In the genomic region with DNA sequence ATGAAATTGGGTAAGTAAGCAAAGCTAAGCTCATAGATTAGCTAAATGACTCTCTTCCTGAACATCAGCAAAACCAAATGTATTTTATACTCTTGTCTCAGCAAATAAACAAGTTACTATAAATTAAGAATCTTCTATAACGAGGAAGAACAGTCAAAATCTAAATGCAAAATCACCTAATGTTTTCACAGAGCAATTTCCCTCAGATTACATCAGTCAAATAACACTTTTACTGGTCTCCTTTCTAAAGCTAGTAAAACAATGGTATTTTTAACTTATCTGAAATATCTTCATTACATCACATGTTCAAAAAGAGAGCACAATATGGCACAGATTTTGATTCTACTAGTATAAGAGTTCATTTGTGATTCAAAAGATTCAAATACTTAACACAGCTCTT, we compare ENCODE assay signal across 22 cellular contexts. TPM values are rescaled to one million over a fixed set of nuclear protein-coding genes. Genes with fewer than 3 reads are reported as not detected.
DNase-seq lines count a peak whose midpoint lies in the region; TF ChIP-seq lines count a peak whose summit lies in the region.
"Had no signal": no experiment of that assay in that cellular context is flagged by ENCODE, and none has a peak within 500 bp of the region (broad histone marks: within the 10 kb centered on the region; RNA-seq: fewer than 3 reads in every experiment).

No MANE protein-coding gene starts in this region.

- DNase-seq in EH (ENCODE audit: low read depth) (peak; percentile 12), fibroblast of the aortic adventitia (ENCODE audit: low read depth) (peak; percentile 51), SKM-1 (lab: John Stamatoyannopoulos, UW; ENCODE audit: unreplicated experiment) (no peak), glomerular visceral epithelial cell (ENCODE audit: extremely low spot score) (no peak), foreskin melanocyte (no peak)
- DNase-seq: 8988T; Calu3; CD8-positive, alpha-beta T cell; DMS79 treated with DMSO at 0.1 percent for 48 hours; EL; HCEC 1CT; HFFc6 had no signal

- peak overlapping the region in 3 of 5 experiments; percentile 3 to 30 (median 23) for H3K27ac Mint-ChIP-seq in brain
- H3K27ac Mint-ChIP-seq: CD14-positive monocyte; CD8-positive, alpha-beta T cell; GM23338; HFFc6; IgD-negative memory B cell had no signal

- H3K4me1 ChIP-seq in HEK293 (ENCODE audit: control insufficient read depth, insufficient read depth, low read length), result no peaks in the 10 kb centered on the region
- H3K4me1 ChIP-seq: BLaER1 had no signal

- no peaks in the 10 kb centered on the region for H3K9me3 ChIP-seq in HEK293 (ENCODE audit: control insufficient read depth, insufficient read depth, low read depth, low read length)

- no peak overlapping the region for H3K4me3 ChIP-seq in HEK293 (ENCODE audit: low read depth, low read length)
- H3K4me3 ChIP-seq in fibroblast of the aortic adventitia (ENCODE audit: low read depth, low read length), result no peak overlapping the region
- H3K4me3 ChIP-seq: BLaER1, GM23338 had no signal

- peak overlapping the region in 1 of 5 experiments; percentile 6 for H3K4me3 Mint-ChIP-seq in brain
- H3K4me3 Mint-ChIP-seq: CD14-positive monocyte; CD8-positive, alpha-beta T cell; GM23338; HFFc6; IgD-negative memory B cell had no signal

- TF ChIP-seq CTCF in HEK293 (tag by site-specific recombination; IDR thresholded peaks at IDR 0.05) (no peak), brain (conservative IDR thresholded peaks at IDR 0.05) (no peak), fibroblast of the aortic adventitia (IDR thresholded peaks at IDR 0.05; ENCODE audit: insufficient read depth, low read length) (no peak)

- peaks cover 10% of the 10 kb centered on the region for H3K4me1 Mint-ChIP-seq in brain
- H3K4me1 Mint-ChIP-seq: CD14-positive monocyte, GM23338 had no signal

- POLR2A ChIA-PET in HEK293 (lab: Yijun Ruan, JAX), result no interaction called here

- CTCF ChIA-PET in HEK293 (lab: Yijun Ruan, JAX), result interaction anchor here (0.6 kb wide), 1 partner anchor 14 kb away, joined by 3 read pairs; no protein-coding TSS in a partner anchor

- no peaks in the 10 kb centered on the region for H3K36me3 ChIP-seq in HEK293 (ENCODE audit: control insufficient read depth in 2 of 2, insufficient read depth in 1 of 2, low read length in 2 of 2)

- H3K27me3 Mint-ChIP-seq in brain, result no peaks in the 10 kb centered on the region
- H3K27me3 Mint-ChIP-seq: IgD-negative memory B cell had no signal

- peaks cover 2 to 16% (median 12%) of the 10 kb centered on the region in 5 experiments for H3K9me3 Mint-ChIP-seq in brain
- H3K9me3 Mint-ChIP-seq: CD8-positive, alpha-beta T cell; GM23338; HFFc6; IgD-negative memory B cell had no signal

- H3K27ac ChIP-seq in HEK293 (ENCODE audit: extremely low read depth, low read depth, low read length), result no peak overlapping the region
- H3K27ac ChIP-seq: BLaER1 had no signal

- peaks cover 23% of the 10 kb centered on the region for H3K36me3 Mint-ChIP-seq in brain

TF ChIP-seq in HEK293, 187 proteins besides CTCF, POLR2A, EP300 and RAD21:
- TF ChIP-seq, protein P1, sequence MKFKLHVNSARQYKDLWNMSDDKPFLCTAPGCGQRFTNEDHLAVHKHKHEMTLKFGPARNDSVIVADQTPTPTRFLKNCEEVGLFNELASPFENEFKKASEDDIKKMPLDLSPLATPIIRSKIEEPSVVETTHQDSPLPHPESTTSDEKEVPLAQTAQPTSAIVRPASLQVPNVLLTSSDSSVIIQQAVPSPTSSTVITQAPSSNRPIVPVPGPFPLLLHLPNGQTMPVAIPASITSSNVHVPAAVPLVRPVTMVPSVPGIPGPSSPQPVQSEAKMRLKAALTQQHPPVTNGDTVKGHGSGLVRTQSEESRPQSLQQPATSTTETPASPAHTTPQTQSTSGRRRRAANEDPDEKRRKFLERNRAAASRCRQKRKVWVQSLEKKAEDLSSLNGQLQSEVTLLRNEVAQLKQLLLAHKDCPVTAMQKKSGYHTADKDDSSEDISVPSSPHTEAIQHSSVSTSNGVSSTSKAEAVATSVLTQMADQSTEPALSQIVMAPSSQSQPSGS (tag by site-specific recombination; IDR thresholded peaks at IDR 0.05; ENCODE audit: low read depth), result 0 out of 2 replicates have a peak, but pooled peaks have one; percentile 10
- TF ChIP-seq, protein P2, sequence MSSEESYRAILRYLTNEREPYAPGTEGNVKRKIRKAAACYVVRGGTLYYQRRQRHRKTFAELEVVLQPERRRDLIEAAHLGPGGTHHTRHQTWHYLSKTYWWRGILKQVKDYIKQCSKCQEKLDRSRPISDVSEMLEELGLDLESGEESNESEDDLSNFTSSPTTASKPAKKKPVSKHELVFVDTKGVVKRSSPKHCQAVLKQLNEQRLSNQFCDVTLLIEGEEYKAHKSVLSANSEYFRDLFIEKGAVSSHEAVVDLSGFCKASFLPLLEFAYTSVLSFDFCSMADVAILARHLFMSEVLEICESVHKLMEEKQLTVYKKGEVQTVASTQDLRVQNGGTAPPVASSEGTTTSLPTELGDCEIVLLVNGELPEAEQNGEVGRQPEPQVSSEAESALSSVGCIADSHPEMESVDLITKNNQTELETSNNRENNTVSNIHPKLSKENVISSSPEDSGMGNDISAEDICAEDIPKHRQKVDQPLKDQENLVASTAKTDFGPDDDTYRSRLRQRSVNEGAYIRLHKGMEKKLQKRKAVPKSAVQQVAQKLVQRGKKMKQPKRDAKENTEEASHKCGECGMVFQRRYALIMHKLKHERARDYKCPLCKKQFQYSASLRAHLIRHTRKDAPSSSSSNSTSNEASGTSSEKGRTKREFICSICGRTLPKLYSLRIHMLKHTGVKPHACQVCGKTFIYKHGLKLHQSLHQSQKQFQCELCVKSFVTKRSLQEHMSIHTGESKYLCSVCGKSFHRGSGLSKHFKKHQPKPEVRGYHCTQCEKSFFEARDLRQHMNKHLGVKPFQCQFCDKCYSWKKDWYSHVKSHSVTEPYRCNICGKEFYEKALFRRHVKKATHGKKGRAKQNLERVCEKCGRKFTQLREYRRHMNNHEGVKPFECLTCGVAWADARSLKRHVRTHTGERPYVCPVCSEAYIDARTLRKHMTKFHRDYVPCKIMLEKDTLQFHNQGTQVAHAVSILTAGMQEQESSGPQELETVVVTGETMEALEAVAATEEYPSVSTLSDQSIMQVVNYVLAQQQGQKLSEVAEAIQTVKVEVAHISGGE (tag by site-specific recombination; conservative IDR thresholded peaks at IDR 0.05; ENCODE audit: low read depth), result no peak

RNA-seq across cellular contexts. Expression of a gene that starts 16.5 kb away (rescaled TPM):
- 0.97 TPM for polyA plus RNA-seq in brain (ENCODE audit: insufficient read depth, low read depth, low replicate concordance)
- total RNA-seq in fibroblast of the aortic adventitia (ENCODE audit: low replicate concordance), result not detected in 2 replicates
- total RNA-seq: A673; Calu3; CD8-positive, alpha-beta T cell; G401; GM23338; HepG2; HFFc6 had no signal
- polyA plus RNA-seq: AG04450, HepG2, IgD-negative memory B cell had no signal

Comparison
In these comparisons a context has a peak if more than half of its experiments do, and no peak if none do; other contexts are left out.
1. DNase-seq: peak in EH (single experiment) and fibroblast of the aortic adventitia (single experiment); none in SKM-1 (single experiment), glomerular visceral epithelial cell (single experiment) and foreskin melanocyte (single experiment).